Comparison of ENCODE assay signal across 5 cellular contexts in genomic region chr12:116474899-116475298, GRCh38.
"Had no signal": no experiment of that assay in that cellular context is flagged by ENCODE, and none has a peak within 500 bp of the region (broad histone marks: within the 10 kb centered on the region; RNA-seq: fewer than 3 reads in every experiment).

No MANE protein-coding gene starts in this region.

- H3K27ac ChIP-seq: HL-60 had no signal

- DNase-seq: IMR-90, KBM-7, KG1 had no signal

- FAIRE-seq: HTR-8/SVneo had no signal
